Comparison of ENCODE assay signal across 9 cellular contexts in genomic region chr10:80079312-80079613, GRCh38. TPM values are rescaled to one million over a fixed set of nuclear protein-coding genes. Genes with fewer than 3 reads are reported as not detected.
DNase-seq lines count a peak whose midpoint lies in the region; ATAC-seq and TF ChIP-seq lines count a peak whose summit lies in the region.
"Had no signal": no experiment of that assay in that cellular context is flagged by ENCODE, and none has a peak within 500 bp of the region (broad histone marks: within the 10 kb centered on the region; RNA-seq: fewer than 3 reads in every experiment).

No MANE protein-coding gene starts in this region.

- peak overlapping the region; percentile 82 for H3K4me3 Mint-ChIP-seq in MCF 10A (ENCODE audit: unreplicated experiment)

- H3K27me3 ChIP-seq in cardiac muscle cell (no peaks in the 10 kb centered on the region), mesendoderm (ENCODE audit: insufficient read depth, low read length, poor library complexity) (no peaks in the 10 kb centered on the region), uterus (no peaks in the 10 kb centered on the region)

- no peak overlapping the region for H4K8ac ChIP-seq in mesendoderm (ENCODE audit: low read depth, low read length)

- intact Hi-C loops in left cardiac atrium (cut with DNase I), result loop anchor here in 1 of 2 donors (5.0 kb wide), 1 partner anchor 63 kb away; no protein-coding TSS in a partner anchor
- intact Hi-C loops in MCF 10A (cut with micrococcal nuclease), result loop anchor here (5.0 kb wide), 1 partner anchor 128 kb away; the partner anchor contains the start of gene ANXA11
- intact Hi-C loops in uterus (cut with DNase I; ENCODE audit: low total_unique reads), result no loop called here

- no peaks in the 10 kb centered on the region for H3K9me3 Mint-ChIP-seq in MCF 10A (ENCODE audit: unreplicated experiment)

- peak overlapping the region; percentile 84 for H3K56ac ChIP-seq in mesendoderm (ENCODE audit: low read length)

- peaks cover 15% of the 10 kb centered on the region for H3K4me1 Mint-ChIP-seq in MCF 10A (ENCODE audit: insufficient read depth, unreplicated experiment)

- no peak overlapping the region for H4K5ac ChIP-seq in mesendoderm (ENCODE audit: low read length)

- no peaks in the 10 kb centered on the region for H3K9me3 ChIP-seq in cardiac muscle cell (ENCODE audit: low read depth)
- no peaks in the 10 kb centered on the region for H3K9me3 ChIP-seq in uterus

- H3K4me1 ChIP-seq in cardiac muscle cell (ENCODE audit: low read depth) (peaks cover 2% of the 10 kb centered on the region), mesendoderm (ENCODE audit: control insufficient read depth, low read depth, low read length) (no peaks in the 10 kb centered on the region), uterus (no peaks in the 10 kb centered on the region)

- POLR2A ChIA-PET in MCF 10A (lab: Yijun Ruan, JAX), result interaction anchor here (1.0 to 2.8 kb wide), 11 partner anchors 12 to 131 kb away, joined by 3 to 13 read pairs (median 4); partner anchors contain the start of genes ANXA11 and SFTPD

- no peak overlapping the region for H2BK5ac ChIP-seq in mesendoderm (ENCODE audit: low read length)

- no peak for TF ChIP-seq CTCF in cardiac muscle cell (IDR thresholded peaks at IDR 0.05; ENCODE audit: low read depth, low read length)
- no peak for TF ChIP-seq CTCF in MCF 10A (IDR thresholded peaks at IDR 0.05; ENCODE audit: unreplicated experiment)
- TF ChIP-seq CTCF in uterus (IDR thresholded peaks at IDR 0.05), result no peak

- peak overlapping the region; percentile 63 for H3K9ac ChIP-seq in mesendoderm (ENCODE audit: low read length)

- no peak overlapping the region for H2BK15ac ChIP-seq in mesendoderm (replicated peaks; ENCODE audit: low read depth)

- CTCF ChIA-PET in MCF 10A (lab: Yijun Ruan, JAX), result interaction anchor here (0.6 to 1.3 kb wide), 5 partner anchors 35 to 142 kb away, joined by 3 to 6 read pairs (median 3); no protein-coding TSS in a partner anchor

- no peak overlapping the region for H3K18ac ChIP-seq in mesendoderm (ENCODE audit: low read length)

- ATAC-seq in left cardiac atrium (no peak), HG03095 (IDR thresholded peaks at IDR 0.05; ENCODE audit: unreplicated experiment) (no peak), HG02678 (IDR thresholded peaks at IDR 0.05; ENCODE audit: unreplicated experiment) (no peak)

- no peaks in the 10 kb centered on the region for H3K36me3 ChIP-seq in cardiac muscle cell
- H3K36me3 ChIP-seq in mesendoderm (ENCODE audit: control insufficient read depth, insufficient read depth, low read length), result peaks cover under 1% of the 10 kb centered on the region
- H3K36me3 ChIP-seq in uterus, result no peaks in the 10 kb centered on the region

- no TSS peak for BruUV-seq in MCF 10A (replicated peaks; lab: Mats Ljungman, UMichigan)

- DNase-seq in cardiac muscle cell (ENCODE audit: low read depth in 1 of 2, low spot score in 1 of 2) (no peak), left cardiac atrium (no peak), MCF 10A (ENCODE audit: unreplicated experiment) (no peak), mesendoderm (no peak), uterus (no peak), medulla oblongata (ENCODE audit: extremely low spot score) (no peak)

- no peak overlapping the region for H3K4ac ChIP-seq in mesendoderm (ENCODE audit: low read depth, low read length)

- peak overlapping the region; percentile 91 for H3K27ac Mint-ChIP-seq in MCF 10A (ENCODE audit: low read depth, unreplicated experiment)

- H3K27ac ChIP-seq in cardiac muscle cell (peak overlapping the region; percentile 92), mesendoderm (ENCODE audit: low read depth, low read length) (no peak overlapping the region), uterus (peak overlapping the region; percentile 89 to 95)

- no peak overlapping the region for H3K23ac ChIP-seq in mesendoderm (ENCODE audit: low read length)

- H2AK5ac ChIP-seq in mesendoderm (ENCODE audit: low read length), result no peak overlapping the region

- peaks cover 14% of the 10 kb centered on the region for H3K36me3 Mint-ChIP-seq in MCF 10A (ENCODE audit: insufficient read depth, unreplicated experiment)

- no peak overlapping the region for H2BK120ac ChIP-seq in mesendoderm (ENCODE audit: low read depth, low read length)

- no peaks in the 10 kb centered on the region for H3K79me2 ChIP-seq in mesendoderm (ENCODE audit: control insufficient read depth, insufficient read depth, low read length)

- H3K4me2 ChIP-seq in mesendoderm (ENCODE audit: low read length), result peak overlapping the region; percentile 52

- H3K4me3 ChIP-seq in cardiac muscle cell (peak overlapping the region; percentile 87), mesendoderm (ENCODE audit: low read length) (peak overlapping the region; percentile 55), uterus (peak overlapping the region; percentile 64 to 65)

- no peaks in the 10 kb centered on the region for H3K27me3 Mint-ChIP-seq in MCF 10A (ENCODE audit: insufficient read depth, unreplicated experiment)

- H3K79me1 ChIP-seq in mesendoderm (ENCODE audit: low read length), result no peaks in the 10 kb centered on the region

- no CpG with 5 or more reads among the region's 8 CpGs for WGBS in mesendoderm (ENCODE audit: extremely low coverage, insufficient coverage, low lambda C conversion rate)

- no peak for TF ChIP-seq POLR2A in uterus (IDR thresholded peaks at IDR 0.05)

RNA-seq across cellular contexts. Expression of gene TMEM254, which starts 0.8 kb away (rescaled TPM):
- 8.6 and 10.8 TPM in 2 replicates for total RNA-seq in cardiac muscle cell
- polyA plus RNA-seq in cardiac muscle cell, result 17.0 and 18.6 TPM in 2 replicates
- total RNA-seq in left cardiac atrium, result 10 to 100 TPM in 1 of 2 donors, 1 to 10 TPM in 1; 5.4 to 12.3 TPM
- 24.7 and 31.6 TPM in 2 replicates for total RNA-seq in MCF 10A (2022)
- 19.6 TPM for polyA plus RNA-seq in mesendoderm (2013, experiment 1 of 2)
- 20.5 TPM for polyA plus RNA-seq in mesendoderm (2013, experiment 2 of 2)
- total RNA-seq in uterus, result 10 to 100 TPM in 1 of 4 donors, 1 to 10 TPM in 3; 1.5 to 14.0 (median 6.1) TPM

RNA-seq across cellular contexts. Expression of gene PLAC9, which starts 53.3 kb away (rescaled TPM):
- not detected in 2 replicates for total RNA-seq in cardiac muscle cell
- polyA plus RNA-seq in cardiac muscle cell, result 1.4 and 1.9 TPM in 2 replicates
- 10 to 100 TPM; 60.9 to 97.9 TPM for total RNA-seq in left cardiac atrium
- total RNA-seq in MCF 10A (2022), result 0.93 and 1.0 TPM in 2 replicates
- polyA plus RNA-seq in mesendoderm (2013, experiment 1 of 2), result 18.5 TPM
- 19.5 TPM for polyA plus RNA-seq in mesendoderm (2013, experiment 2 of 2)
- 10 to 100 TPM; 24.5 to 91.7 (median 30.2) TPM for total RNA-seq in uterus
- total RNA-seq: LHCN-M2 had no signal

Comparison
In these comparisons a context has a peak if more than half of its experiments do, and no peak if none do; other contexts are left out.
1. RNA of gene PLAC9, which starts 53.3 kb away (total RNA-seq): 60.9 to 97.9 TPM in left cardiac atrium and 24.5 to 91.7 TPM in uterus; 0.93 to 1.0 TPM in MCF 10A and not detected in cardiac muscle cell; every median in the first group is over 10 times any median in the second.
2. Peak in every context shown above with its lines, with median percentiles within 50 percentile points of each other: H3K4me3 ChIP-seq.